In genomic region chr17:72121164-72122001, GRCh38 we compare ENCODE assay signal across 8 cellular contexts. TPM values are rescaled to one million over a fixed set of nuclear protein-coding genes. Genes with fewer than 3 reads are reported as not detected.
DNase-seq lines count a peak whose midpoint lies in the region; ATAC-seq and TF ChIP-seq lines count a peak whose summit lies in the region.

No MANE protein-coding gene starts in this region.

- peak; percentile 33 for DNase-seq in activated naive CD8-positive, alpha-beta T cell treated with anti-CD3 and anti-CD28 coated beads, Interleukin-2, amount 10 ng/mL, durations not matched to agents 7 days and 5 days
- no peak for DNase-seq in activated naive CD8-positive, alpha-beta T cell treated with anti-CD3 and anti-CD28 coated beads for 36 hours
- DNase-seq in activated B cell treated with CpG ODN at 0.5 μM for 24 hours (no peak), hepatocyte (ENCODE audit: low spot score) (peak; percentile 63), skeletal muscle cell (ENCODE audit: low read depth) (no peak), NCI-H2029 treated with DMSO at 0.1 percent for 48 hours (lab: John Stamatoyannopoulos, UW) (no peak), SIG-M5 (lab: John Stamatoyannopoulos, UW) (no peak)

- intact Hi-C loops in activated B cell treated with CpG ODN at 0.5 μM for 24 hours (cut with micrococcal nuclease) = no loop called here

- H3K36me3 Mint-ChIP-seq in activated naive CD8-positive, alpha-beta T cell treated with anti-CD3 and anti-CD28 coated beads, Interleukin-2, amount 10 ng/mL, durations not matched to agents 7 days and 5 days = peaks cover 6% of the 10 kb centered on the region
- peaks cover 3% of the 10 kb centered on the region for H3K36me3 Mint-ChIP-seq in activated naive CD8-positive, alpha-beta T cell treated with anti-CD3 and anti-CD28 coated beads for 36 hours
- H3K36me3 Mint-ChIP-seq in activated B cell treated with CpG ODN at 0.5 μM for 24 hours (ENCODE audit: low read depth) = no peaks in the 10 kb centered on the region

- H3K9me3 ChIP-seq in hepatocyte (ENCODE audit: low read depth) = no peaks in the 10 kb centered on the region

- H3K9me3 Mint-ChIP-seq in activated naive CD8-positive, alpha-beta T cell treated with anti-CD3 and anti-CD28 coated beads, Interleukin-2, amount 10 ng/mL, durations not matched to agents 7 days and 5 days = peaks cover 2% of the 10 kb centered on the region
- peaks cover 4% of the 10 kb centered on the region for H3K9me3 Mint-ChIP-seq in activated naive CD8-positive, alpha-beta T cell treated with anti-CD3 and anti-CD28 coated beads for 36 hours
- H3K9me3 Mint-ChIP-seq in activated B cell treated with CpG ODN at 0.5 μM for 24 hours = no peaks in the 10 kb centered on the region

- peaks cover 41% of the 10 kb centered on the region for H3K79me2 ChIP-seq in hepatocyte

- no peak for ATAC-seq in activated naive CD8-positive, alpha-beta T cell treated with anti-CD3 and anti-CD28 coated beads, Interleukin-2, amount 10 ng/mL, durations not matched to agents 7 days and 5 days (ENCODE audit: low read depth)
- peak; percentile 15 for ATAC-seq in HG03139 (IDR thresholded peaks at IDR 0.05; ENCODE audit: unreplicated experiment)
- ATAC-seq in activated B cell treated with CpG ODN at 0.5 μM for 24 hours (ENCODE audit: low read depth) = no peak

- peak overlapping the region; percentile 23 for H2AFZ ChIP-seq in hepatocyte

- H3K36me3 ChIP-seq in hepatocyte (replicated peaks; ENCODE audit: insufficient read depth, low read depth) = no peaks in the 10 kb centered on the region

- no peak overlapping the region for H3K4me3 Mint-ChIP-seq in activated naive CD8-positive, alpha-beta T cell treated with anti-CD3 and anti-CD28 coated beads, Interleukin-2, amount 10 ng/mL, durations not matched to agents 7 days and 5 days
- no peak overlapping the region for H3K4me3 Mint-ChIP-seq in activated naive CD8-positive, alpha-beta T cell treated with anti-CD3 and anti-CD28 coated beads for 36 hours
- peak overlapping the region; percentile 70 for H3K4me3 Mint-ChIP-seq in activated B cell treated with CpG ODN at 0.5 μM for 24 hours

- POLR2A ChIA-PET in activated naive CD8-positive, alpha-beta T cell treated with anti-CD3 and anti-CD28 coated beads, Interleukin-2, amount 10 ng/mL, durations not matched to agents 7 days and 5 days (lab: Charles Lee) = no interaction called here
- POLR2A ChIA-PET in activated B cell treated with CpG ODN at 0.5 μM for 24 hours (lab: Charles Lee) = interaction anchor here (0.6 kb wide), 1 partner anchor 1101 kb away, joined by 6 read pairs; no protein-coding TSS in a partner anchor

- H3K4me2 ChIP-seq in hepatocyte = peak overlapping the region; percentile 88

- CTCF ChIA-PET in activated B cell treated with CpG ODN at 0.5 μM for 24 hours (lab: Charles Lee) = no interaction called here

- H3K27ac ChIP-seq in hepatocyte = peak overlapping the region; percentile 87

- H3K27me3 Mint-ChIP-seq in activated naive CD8-positive, alpha-beta T cell treated with anti-CD3 and anti-CD28 coated beads, Interleukin-2, amount 10 ng/mL, durations not matched to agents 7 days and 5 days = peaks cover 65% of the 10 kb centered on the region
- peaks cover 86% of the 10 kb centered on the region for H3K27me3 Mint-ChIP-seq in activated naive CD8-positive, alpha-beta T cell treated with anti-CD3 and anti-CD28 coated beads for 36 hours
- H3K27me3 Mint-ChIP-seq in activated B cell treated with CpG ODN at 0.5 μM for 24 hours = peaks cover 63% of the 10 kb centered on the region

- WGBS in hepatocyte (ENCODE audit: low lambda C conversion rate, missing lambda C conversion rate) = under 1% methylated on average over 61 of the region's 88 CpGs

- peaks cover 37% of the 10 kb centered on the region for H4K20me1 ChIP-seq in hepatocyte (ENCODE audit: insufficient read depth, poor library complexity, severe bottlenecking)

- peaks cover 5% of the 10 kb centered on the region for H3K4me1 Mint-ChIP-seq in activated naive CD8-positive, alpha-beta T cell treated with anti-CD3 and anti-CD28 coated beads, Interleukin-2, amount 10 ng/mL, durations not matched to agents 7 days and 5 days
- H3K4me1 Mint-ChIP-seq in activated naive CD8-positive, alpha-beta T cell treated with anti-CD3 and anti-CD28 coated beads for 36 hours = peaks cover 8% of the 10 kb centered on the region
- peaks cover 20% of the 10 kb centered on the region for H3K4me1 Mint-ChIP-seq in activated B cell treated with CpG ODN at 0.5 μM for 24 hours

- peaks cover 32% of the 10 kb centered on the region for H3K27me3 ChIP-seq in hepatocyte

- no peak overlapping the region for H3K27ac Mint-ChIP-seq in activated naive CD8-positive, alpha-beta T cell treated with anti-CD3 and anti-CD28 coated beads, Interleukin-2, amount 10 ng/mL, durations not matched to agents 7 days and 5 days
- no peak overlapping the region for H3K27ac Mint-ChIP-seq in activated naive CD8-positive, alpha-beta T cell treated with anti-CD3 and anti-CD28 coated beads for 36 hours
- H3K27ac Mint-ChIP-seq in activated B cell treated with CpG ODN at 0.5 μM for 24 hours = no peak overlapping the region

- H3K4me1 ChIP-seq in hepatocyte (ENCODE audit: insufficient read depth) = peaks cover 38% of the 10 kb centered on the region

- no peak for TF ChIP-seq CTCF in activated B cell treated with CpG ODN at 0.5 μM for 24 hours (IDR thresholded peaks at IDR 0.05)
- TF ChIP-seq CTCF in hepatocyte (IDR thresholded peaks at IDR 0.05; ENCODE audit: poor library complexity) = peak; percentile 17

- H3K9me2 ChIP-seq in hepatocyte (replicated peaks; ENCODE audit: insufficient read depth) = no peaks in the 10 kb centered on the region

- H3K4me3 ChIP-seq in hepatocyte (peak overlapping the region; percentile 83), skeletal muscle cell (ENCODE audit: low read depth, low read length) (peak overlapping the region; percentile 73)

RNA-seq across cellular contexts. Expression of gene SOX9, which starts 0.6 kb away (rescaled TPM):
- total RNA-seq in activated naive CD8-positive, alpha-beta T cell treated with anti-CD3 and anti-CD28 coated beads, Interleukin-2, amount 10 ng/mL, durations not matched to agents 7 days and 5 days = not detected
- total RNA-seq in activated naive CD8-positive, alpha-beta T cell treated with anti-CD3 and anti-CD28 coated beads for 36 hours = not detected
- 0.07 TPM in 2 replicates for total RNA-seq in activated B cell treated with CpG ODN at 0.5 μM for 24 hours
- 31.8 and 36.9 TPM in 2 replicates for total RNA-seq in hepatocyte
- polyA plus RNA-seq in hepatocyte = 74.6 and 87.3 TPM in 2 replicates

Comparison
In these comparisons a context has a peak if more than half of its experiments do, and no peak if none do; other contexts are left out.
1. DNase-seq: peak in activated naive CD8-positive, alpha-beta T cell treated with anti-CD3 and anti-CD28 coated beads, Interleukin-2, amount 10 ng/mL, durations not matched to agents 7 days and 5 days (single experiment) and hepatocyte (single experiment); none in activated naive CD8-positive, alpha-beta T cell treated with anti-CD3 and anti-CD28 coated beads for 36 hours (single experiment), activated B cell treated with CpG ODN at 0.5 μM for 24 hours (single experiment), skeletal muscle cell (single experiment), NCI-H2029 treated with DMSO at 0.1 percent for 48 hours (single experiment) and SIG-M5 (single experiment).
2. RNA of gene SOX9, which starts 0.6 kb away (total RNA-seq): 31.8 to 36.9 TPM in hepatocyte; 0.07 TPM in activated B cell treated with CpG ODN at 0.5 μM for 24 hours, not detected in activated naive CD8-positive, alpha-beta T cell treated with anti-CD3 and anti-CD28 coated beads, Interleukin-2, amount 10 ng/mL, durations not matched to agents 7 days and 5 days and not detected in activated naive CD8-positive, alpha-beta T cell treated with anti-CD3 and anti-CD28 coated beads for 36 hours; every median in the first group is over 10 times any median in the second.